In the genomic region with DNA sequence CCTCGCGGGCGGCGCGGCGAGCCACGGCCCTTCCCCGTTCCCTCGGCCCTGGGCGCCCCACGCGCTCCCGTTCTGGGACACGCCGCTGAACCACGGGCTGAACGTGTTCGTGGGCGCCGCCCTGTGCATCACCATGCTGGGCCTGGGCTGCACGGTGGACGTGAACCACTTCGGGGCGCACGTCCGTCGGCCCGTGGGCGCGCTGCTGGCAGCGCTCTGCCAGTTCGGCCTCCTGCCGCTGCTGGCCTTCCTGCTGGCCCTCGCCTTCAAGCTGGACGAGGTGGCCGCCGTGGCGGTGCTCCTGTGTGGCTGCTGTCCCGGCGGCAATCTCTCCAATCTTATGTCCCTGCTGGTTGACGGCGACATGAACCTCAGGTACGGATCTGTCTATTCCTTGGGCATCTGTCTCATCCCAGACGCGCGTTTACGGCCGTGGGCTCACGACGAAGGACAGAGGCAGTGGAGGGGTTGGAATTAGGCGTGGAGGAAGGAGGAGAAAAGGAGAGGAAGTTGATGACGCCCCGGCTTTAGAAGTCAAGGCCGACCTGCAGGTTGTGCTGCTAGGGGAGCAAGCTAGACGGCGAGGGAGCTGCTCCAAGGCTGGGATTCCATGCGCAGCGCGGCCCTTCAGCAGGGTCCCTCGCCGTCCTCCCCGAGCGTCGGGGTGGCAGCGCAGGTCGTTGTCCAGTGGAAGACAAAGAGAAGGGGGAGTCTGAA, we compare ENCODE assay signal across 9 cellular contexts. TPM values are rescaled to one million over a fixed set of nuclear protein-coding genes. Genes with fewer than 3 reads are reported as not detected.
A peak's percentile ranks its signal among the peaks of the same experiment; 100 is the strongest.
DNase-seq lines count a peak whose midpoint lies in the region; ATAC-seq, FAIRE-seq and TF ChIP-seq lines count a peak whose summit lies in the region.
"Had no signal": no experiment of that assay in that cellular context is flagged by ENCODE, and none has a peak within 500 bp of the region (broad histone marks: within the 10 kb centered on the region; RNA-seq: fewer than 3 reads in every experiment).

No MANE protein-coding gene starts in this region.

- H3K4me2 ChIP-seq in SK-N-SH = peak overlapping the region; percentile 50; the same call in 1 of the 2 replicates

- TF ChIP-seq POLR2A in esophagus muscularis mucosa (IDR thresholded peaks at IDR 0.05; ENCODE audit: low read depth) (no peak), prostate gland (IDR thresholded peaks at IDR 0.05) (no peak), lower leg skin (IDR thresholded peaks at IDR 0.05) (no peak), GM12892 (IDR thresholded peaks at IDR 0.05; ENCODE audit: low read depth, low read length) (no peak)

- in situ Hi-C loops in GM13976 (cut with MboI; ENCODE audit: low sequenced_read_pairs, unreplicated experiment) = no loop called here

- CTCF ChIA-PET in SK-N-SH (lab: Yijun Ruan, JAX) = interaction anchor here (0.9 to 7.9 kb wide), 11 partner anchors 11 to 142 kb away, joined by 3 to 40 read pairs (median 4); no protein-coding TSS in a partner anchor

- intact Hi-C loops in esophagus muscularis mucosa (cut with DNase I) (no loop called here), prostate gland (cut with DNase I) (no loop called here), lower leg skin (cut with DNase I; ENCODE audit: low total_unique reads) (no loop called here)

- H3K79me2 ChIP-seq in SK-N-SH (ENCODE audit: insufficient read depth) = no peaks in the 10 kb centered on the region

- peak overlapping the region; percentile 54 to 59 for H3K4me3 ChIP-seq in SK-N-SH (ENCODE audit: low read depth in 2 of 2, low read length in 1 of 2)
- peak overlapping the region; percentile 32 to 53 (median 44) for H3K4me3 ChIP-seq in esophagus muscularis mucosa
- H3K4me3 ChIP-seq in prostate gland = peak overlapping the region; percentile 16 to 32
- H3K4me3 ChIP-seq in lower leg skin (ENCODE audit: low read depth, poor library complexity, severe bottlenecking) = no peak overlapping the region

- H3K9me3 ChIP-seq in SK-N-SH (no peaks in the 10 kb centered on the region), esophagus muscularis mucosa (no peaks in the 10 kb centered on the region), prostate gland (no peaks in the 10 kb centered on the region)

- H3F3A ChIP-seq in SK-N-SH (replicated peaks; ENCODE audit: insufficient read depth) = peaks cover 14% of the 10 kb centered on the region

- H3K27me3 ChIP-seq in SK-N-SH (ENCODE audit: insufficient read depth) (no peaks in the 10 kb centered on the region), esophagus muscularis mucosa (peaks cover 0 to 84% (median 40%) of the 10 kb centered on the region in 4 donors), prostate gland (replicated peaks; ENCODE audit: insufficient read depth) (no peaks in the 10 kb centered on the region)

- TF ChIP-seq CTCF in GM13976 (IDR thresholded peaks at IDR 0.05; ENCODE audit: borderline replicate concordance, control extremely low read depth, extremely low read depth, insufficient read depth, missing control alignments) (no peak), SK-N-SH (IDR thresholded peaks at IDR 0.05) (no peak), esophagus muscularis mucosa (IDR thresholded peaks at IDR 0.05) (no peak), prostate gland (IDR thresholded peaks at IDR 0.05) (no peak), lower leg skin (IDR thresholded peaks at IDR 0.05) (no peak)

- POLR2A ChIA-PET in SK-N-SH (lab: Yijun Ruan, JAX) = interaction anchor here (0.6 to 2.0 kb wide), 6 partner anchors 13 to 142 kb away, joined by 3 to 7 read pairs (median 4); a partner anchor contains a TSS

- H3K4me1 ChIP-seq in SK-N-SH (ENCODE audit: control insufficient read depth in 1 of 2, insufficient read depth in 2 of 2, low read depth in 1 of 2, low read length in 1 of 2) (peaks cover 0 to 24% of the 10 kb centered on the region in 2 experiments; a peak in 2 of 4 replicates), esophagus muscularis mucosa (peaks cover 0 to 16% (median 12%) of the 10 kb centered on the region in 4 donors), prostate gland (replicated peaks) (no peaks in the 10 kb centered on the region)

- no peak for ATAC-seq in GM18868 (IDR thresholded peaks at IDR 0.05; ENCODE audit: unreplicated experiment)

- no peak for TF ChIP-seq RAD21 in SK-N-SH (IDR thresholded peaks at IDR 0.05; ENCODE audit: low read length)

- peak overlapping the region; percentile 90 for H2AFZ ChIP-seq in SK-N-SH (ENCODE audit: low read depth)

- no peaks in the 10 kb centered on the region for H4K20me1 ChIP-seq in SK-N-SH (ENCODE audit: insufficient read depth)

- FAIRE-seq in GM12892 (lab: Jason Lieb, UNC) = no peak

- TF ChIP-seq EP300 in SK-N-SH (IDR thresholded peaks at IDR 0.05; ENCODE audit: borderline replicate concordance in 1 of 2, low read depth in 1 of 2, low read length in 1 of 2) = no peak
- no peak for TF ChIP-seq EP300 in esophagus muscularis mucosa (IDR thresholded peaks at IDR 0.05)

- H3K27ac ChIP-seq in SK-N-SH (ENCODE audit: low read depth in 2 of 2, low read length in 1 of 2) (peak overlapping the region in 1 of 2 experiments; percentile 77; a peak in 2 of 4 replicates), esophagus muscularis mucosa (replicated peaks in 1 of 4) (no peak overlapping the region), prostate gland (no peak overlapping the region)
- H3K27ac ChIP-seq: epithelial cell of prostate had no signal

- peaks cover 0 to 3% of the 10 kb centered on the region in 2 experiments for H3K36me3 ChIP-seq in SK-N-SH (replicated peaks in 1 of 2; ENCODE audit: control insufficient read depth in 1 of 2, insufficient read depth in 2 of 2, low read length in 1 of 2)
- H3K36me3 ChIP-seq in esophagus muscularis mucosa = no peaks in the 10 kb centered on the region
- no peaks in the 10 kb centered on the region for H3K36me3 ChIP-seq in prostate gland

- DNase-seq in GM13976 (ENCODE audit: low spot score) (peak; percentile 32), SK-N-SH (peak; percentile 79), esophagus muscularis mucosa (ENCODE audit: extremely low spot score) (no peak), prostate gland (ENCODE audit: low spot score) (no peak), lower leg skin (ENCODE audit: low spot score in 2 of 2) (no peak), HuH-7 (ENCODE audit: low spot score) (no peak), GM12892 (ENCODE audit: insufficient read length) (no peak)

- 23% methylated on average over 29 of the region's 66 CpGs for WGBS in SK-N-SH (ENCODE audit: low lambda C conversion rate)
- WGBS in esophagus muscularis mucosa = 18% methylated on average over 19 of the region's 66 CpGs
- 12% methylated on average over 60 of the region's 66 CpGs for WGBS in prostate gland
- WGBS in lower leg skin, 2 donors = 8 to 12% methylated on average over 46 to 64 of the region's 66 CpGs

- peak overlapping the region; percentile 13; the same call in 1 of the 2 replicates for H3K9ac ChIP-seq in SK-N-SH

- no peaks in the 10 kb centered on the region for H3K9me2 ChIP-seq in SK-N-SH

TF ChIP-seq in SK-N-SH, 30 proteins besides CTCF, POLR2A, EP300 and RAD21:
- TF ChIP-seq MXI1 (IDR thresholded peaks at IDR 0.05; ENCODE audit: low read depth, low read length) = 0 out of 2 replicates have a peak, but pooled peaks have one; percentile 26
- no peak for TF ChIP-seq TCF12 (IDR thresholded peaks at IDR 0.05)
- peak; percentile 50 for TF ChIP-seq GATA2 (CRISPR knock-in tag; IDR thresholded peaks at IDR 0.05)
- TF ChIP-seq, protein P1, sequence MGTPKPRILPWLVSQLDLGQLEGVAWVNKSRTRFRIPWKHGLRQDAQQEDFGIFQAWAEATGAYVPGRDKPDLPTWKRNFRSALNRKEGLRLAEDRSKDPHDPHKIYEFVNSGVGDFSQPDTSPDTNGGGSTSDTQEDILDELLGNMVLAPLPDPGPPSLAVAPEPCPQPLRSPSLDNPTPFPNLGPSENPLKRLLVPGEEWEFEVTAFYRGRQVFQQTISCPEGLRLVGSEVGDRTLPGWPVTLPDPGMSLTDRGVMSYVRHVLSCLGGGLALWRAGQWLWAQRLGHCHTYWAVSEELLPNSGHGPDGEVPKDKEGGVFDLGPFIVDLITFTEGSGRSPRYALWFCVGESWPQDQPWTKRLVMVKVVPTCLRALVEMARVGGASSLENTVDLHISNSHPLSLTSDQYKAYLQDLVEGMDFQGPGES (IDR thresholded peaks at IDR 0.05; ENCODE audit: low read depth, low read length) = no peak

RNA-seq across cellular contexts. Expression of a gene that starts 0.8 kb away (rescaled TPM):
- 2.5 and 2.6 TPM in 2 replicates for polyA plus RNA-seq in SK-N-SH (2012; rRNA removed)
- polyA plus RNA-seq in SK-N-SH (2012; cell fraction: cytosol; rRNA removed) = 2.3 and 3.3 TPM in 2 replicates
- 1.9 and 2.7 TPM in 2 replicates for polyA plus RNA-seq in SK-N-SH (2012; cell fraction: nucleus; rRNA removed)
- total RNA-seq in esophagus muscularis mucosa (under 1 TPM in 3 of 4 donors, not detected in 1; 0.32 to 0.66 (median 0.46) TPM), prostate gland (1 to 10 TPM in 1 of 2 donors, under 1 TPM in 1; 0.23 to 1.1 TPM), lower leg skin (under 1 TPM in 1 of 4 donors, not detected in 3; 0.19 TPM)
- polyA plus RNA-seq in GM12892 (2012; ENCODE audit: missing spikeins) = 0.15 TPM

RNA-seq across cellular contexts. Expression of a gene that starts 6.1 kb away (rescaled TPM):
- polyA plus RNA-seq in SK-N-SH (2012; rRNA removed) = not detected in 2 replicates
- 0.01 and 0.03 TPM in 2 replicates for polyA plus RNA-seq in SK-N-SH (2012; cell fraction: cytosol; rRNA removed)
- 0.20 and 0.48 TPM in 2 replicates for polyA plus RNA-seq in SK-N-SH (2012; cell fraction: nucleus; rRNA removed)
- total RNA-seq in esophagus muscularis mucosa = not detected
- 1 to 10 TPM in 1 of 2 donors, not detected in 1; 1.7 TPM for total RNA-seq in prostate gland
- not detected for total RNA-seq in lower leg skin
- not detected for polyA plus RNA-seq in GM12892 (2012; ENCODE audit: missing spikeins)

Comparison
In these comparisons a context has a peak if more than half of its experiments do, and no peak if none do; other contexts are left out.
1. DNase-seq: peak in GM13976 (single experiment) and SK-N-SH (single experiment); none in esophagus muscularis mucosa (single experiment), prostate gland (single experiment), lower leg skin (0 of 2), HuH-7 (single experiment) and GM12892 (single experiment).